Comparison of ENCODE assay signal across 9 cellular contexts in the genomic region with DNA sequence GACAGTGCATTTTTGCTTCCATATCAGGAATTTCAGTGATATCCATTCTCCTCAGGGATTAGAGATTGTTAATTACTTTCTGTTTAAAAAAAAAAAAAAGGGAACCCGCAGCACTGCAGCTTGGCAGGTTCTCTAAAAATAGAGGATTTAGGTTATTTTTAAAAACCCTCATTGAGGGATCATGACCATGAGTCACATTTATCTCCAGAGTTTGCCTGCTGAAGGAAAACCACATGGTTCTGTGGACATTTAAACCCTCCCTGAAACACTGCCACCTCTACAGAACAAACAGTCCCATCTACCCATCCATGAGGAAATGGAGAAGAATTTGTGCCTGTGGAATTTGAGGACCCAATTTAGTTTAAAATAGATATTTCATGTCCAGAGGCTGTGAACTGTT.
DNase-seq lines count a peak whose midpoint lies in the region; ATAC-seq, FAIRE-seq and TF ChIP-seq lines count a peak whose summit lies in the region.
"Had no signal": no experiment of that assay in that cellular context is flagged by ENCODE, and none has a peak within 500 bp of the region (broad histone marks: within the 10 kb centered on the region; RNA-seq: fewer than 3 reads in every experiment).

No MANE protein-coding gene starts in this region.

- intact Hi-C loops in left lung (cut with DNase I) (no loop called here), Calu3 (cut with micrococcal nuclease; ENCODE audit: unreplicated experiment) (no loop called here)
- intact Hi-C loops in activated T-helper 1 cell treated with anti-CD3 and anti-CD28 coated beads, Interleukin-12 subunit alpha, Interleukin-12 subunit beta, Interleukin-2, Interleukin-4 antibody, amounts not matched to agents 30 ng/mL and 10 ng/mL and 1 ng/mL, durations not matched to agents 14 hours and 24 hours and 36 hours (cut with micrococcal nuclease), result no loop called here

- CTCF ChIA-PET in BJ (lab: Yijun Ruan, JAX), result no interaction called here
- CTCF ChIA-PET in Calu3 (lab: Charles Lee), result no interaction called here

- H4K20me1 ChIP-seq in Loucy (ENCODE audit: insufficient read depth, low read length, poor library complexity, severe bottlenecking), result no peaks in the 10 kb centered on the region

- H3K36me3 ChIP-seq in BJ (ENCODE audit: control insufficient read depth, insufficient read depth, low read length), result no peaks in the 10 kb centered on the region
- no peaks in the 10 kb centered on the region for H3K36me3 ChIP-seq in Loucy (ENCODE audit: insufficient read depth, low read length)
- H3K36me3 ChIP-seq in left lung, result no peaks in the 10 kb centered on the region

- POLR2A ChIA-PET in BJ (lab: Charles Lee), result no interaction called here

- H3K9me2 ChIP-seq in Loucy (replicated peaks; ENCODE audit: low read depth, low read length), result no peaks in the 10 kb centered on the region

- H3K4me3 ChIP-seq in BJ (ENCODE audit: low read depth, low read length) (no peak overlapping the region), Loucy (ENCODE audit: low read length, poor library complexity, severe bottlenecking) (no peak overlapping the region), astrocyte of the cerebellum (ENCODE audit: low read depth, low read length) (no peak overlapping the region), left lung (no peak overlapping the region)

- H3K79me2 ChIP-seq in Loucy (ENCODE audit: insufficient read depth, low read length), result no peaks in the 10 kb centered on the region

- H2AFZ ChIP-seq in Loucy (ENCODE audit: low read length), result no peak overlapping the region

- ATAC-seq in left lung, result peak; percentile 38
- ATAC-seq in GM19351 (IDR thresholded peaks at IDR 0.05; ENCODE audit: unreplicated experiment), result no peak

- peak overlapping the region; percentile 50 to 80 for H3K27ac ChIP-seq in left lung

- TF ChIP-seq CTCF in BJ (IDR thresholded peaks at IDR 0.05; ENCODE audit: insufficient read depth, low read depth, low read length), result no peak
- TF ChIP-seq CTCF in Loucy (conservative IDR thresholded peaks at IDR 0.05; ENCODE audit: low read length), result no peak
- TF ChIP-seq CTCF in astrocyte of the cerebellum (IDR thresholded peaks at IDR 0.05; ENCODE audit: low read depth, low read length, missing control alignments), result no peak
- TF ChIP-seq CTCF in left lung (IDR thresholded peaks at IDR 0.05), result no peak
- TF ChIP-seq CTCF in Calu3 (IDR thresholded peaks at IDR 0.05; ENCODE audit: unreplicated experiment), result no peak

- H3K36me3 Mint-ChIP-seq in Calu3 (ENCODE audit: insufficient read depth, unreplicated experiment), result peaks cover 9% of the 10 kb centered on the region
- H3K36me3 Mint-ChIP-seq in activated T-helper 1 cell treated with anti-CD3 and anti-CD28 coated beads, Interleukin-12 subunit alpha, Interleukin-12 subunit beta, Interleukin-2, Interleukin-4 antibody, amounts not matched to agents 30 ng/mL and 10 ng/mL and 1 ng/mL, durations not matched to agents 14 hours and 24 hours and 36 hours (ENCODE audit: low read depth), result no peaks in the 10 kb centered on the region

- H3K4me1 Mint-ChIP-seq in Calu3 (ENCODE audit: low read depth, unreplicated experiment), result peaks cover 55% of the 10 kb centered on the region
- H3K4me1 Mint-ChIP-seq in activated T-helper 1 cell treated with anti-CD3 and anti-CD28 coated beads, Interleukin-12 subunit alpha, Interleukin-12 subunit beta, Interleukin-2, Interleukin-4 antibody, amounts not matched to agents 30 ng/mL and 10 ng/mL and 1 ng/mL, durations not matched to agents 14 hours and 24 hours and 36 hours (ENCODE audit: low read depth), result peaks cover 21% of the 10 kb centered on the region

- DNase-seq in BJ (ENCODE audit: low read depth), result peak; percentile 55
- DNase-seq in astrocyte of the cerebellum (ENCODE audit: low read depth), result peak; percentile 53
- no peak for DNase-seq in left lung
- no peak for DNase-seq in HTR-8/SVneo (ENCODE audit: insufficient read length, low spot score)
- no peak for DNase-seq in Calu3
- no peak for DNase-seq in activated T-helper 1 cell treated with anti-CD3 and anti-CD28 coated beads, Interleukin-12 subunit alpha, Interleukin-12 subunit beta, Interleukin-2, Interleukin-4 antibody, amounts not matched to agents 30 ng/mL and 10 ng/mL and 1 ng/mL, durations not matched to agents 14 hours and 24 hours and 36 hours (ENCODE audit: low spot score)
- DNase-seq: stimulated activated CD4-positive, alpha-beta T cell treated with anti-CD3 and anti-CD28 coated beads, Interleukin-4, amount 100 ng/mL, for 24 hours had no signal

- no peak overlapping the region for H3K9ac ChIP-seq in Loucy (ENCODE audit: low read depth, low read length, poor library complexity, severe bottlenecking)

- no peaks in the 10 kb centered on the region for H3K9me3 ChIP-seq in Loucy (ENCODE audit: insufficient read depth, low read depth, low read length)
- no peaks in the 10 kb centered on the region for H3K9me3 ChIP-seq in left lung

- H3K4me2 ChIP-seq in Loucy (ENCODE audit: low read depth, low read length, poor library complexity, severe bottlenecking), result peak overlapping the region; percentile 54

- no peaks in the 10 kb centered on the region for H3K9me3 Mint-ChIP-seq in Calu3 (ENCODE audit: low read depth, unreplicated experiment)
- H3K9me3 Mint-ChIP-seq in activated T-helper 1 cell treated with anti-CD3 and anti-CD28 coated beads, Interleukin-12 subunit alpha, Interleukin-12 subunit beta, Interleukin-2, Interleukin-4 antibody, amounts not matched to agents 30 ng/mL and 10 ng/mL and 1 ng/mL, durations not matched to agents 14 hours and 24 hours and 36 hours, result no peaks in the 10 kb centered on the region

- H3K4me1 ChIP-seq in Loucy (ENCODE audit: insufficient read depth, low read length, poor library complexity, severe bottlenecking), result peaks cover 24% of the 10 kb centered on the region
- H3K4me1 ChIP-seq in left lung, result peaks cover 14 to 31% of the 10 kb centered on the region in 2 donors

- in situ Hi-C loops in astrocyte of the cerebellum (cut with HindIII; ENCODE audit: low sequenced_read_pairs), result no loop called here

- FAIRE-seq in HTR-8/SVneo (lab: Jason Lieb, UNC), result no peak

- H3K27ac Mint-ChIP-seq in Calu3 (ENCODE audit: unreplicated experiment), result no peak overlapping the region
- H3K27ac Mint-ChIP-seq in activated T-helper 1 cell treated with anti-CD3 and anti-CD28 coated beads, Interleukin-12 subunit alpha, Interleukin-12 subunit beta, Interleukin-2, Interleukin-4 antibody, amounts not matched to agents 30 ng/mL and 10 ng/mL and 1 ng/mL, durations not matched to agents 14 hours and 24 hours and 36 hours, result no peak overlapping the region

- no TSS peak for BruUV-seq in Calu3 (replicated peaks; lab: Mats Ljungman, UMichigan)

- H3K4me3 Mint-ChIP-seq in Calu3 (ENCODE audit: low read depth, unreplicated experiment), result no peak overlapping the region
- no peak overlapping the region for H3K4me3 Mint-ChIP-seq in activated T-helper 1 cell treated with anti-CD3 and anti-CD28 coated beads, Interleukin-12 subunit alpha, Interleukin-12 subunit beta, Interleukin-2, Interleukin-4 antibody, amounts not matched to agents 30 ng/mL and 10 ng/mL and 1 ng/mL, durations not matched to agents 14 hours and 24 hours and 36 hours

- H3K27me3 Mint-ChIP-seq in Calu3 (ENCODE audit: unreplicated experiment), result no peaks in the 10 kb centered on the region
- H3K27me3 Mint-ChIP-seq in activated T-helper 1 cell treated with anti-CD3 and anti-CD28 coated beads, Interleukin-12 subunit alpha, Interleukin-12 subunit beta, Interleukin-2, Interleukin-4 antibody, amounts not matched to agents 30 ng/mL and 10 ng/mL and 1 ng/mL, durations not matched to agents 14 hours and 24 hours and 36 hours (ENCODE audit: insufficient read depth), result peaks cover 31% of the 10 kb centered on the region

- H3F3A ChIP-seq in Loucy (ENCODE audit: low read depth), result no peaks in the 10 kb centered on the region

- H3K27me3 ChIP-seq in BJ (ENCODE audit: control insufficient read depth, insufficient read depth, low read length), result no peaks in the 10 kb centered on the region
- no peaks in the 10 kb centered on the region for H3K27me3 ChIP-seq in Loucy (ENCODE audit: insufficient read depth, low read length, poor library complexity, severe bottlenecking)
- no peaks in the 10 kb centered on the region for H3K27me3 ChIP-seq in left lung

Comparison
In these comparisons a context has a peak if more than half of its experiments do, and no peak if none do; other contexts are left out.
1. DNase-seq: peak in BJ (single experiment) and astrocyte of the cerebellum (single experiment); none in left lung (0 of 2), HTR-8/SVneo (single experiment), Calu3 (single experiment) and activated T-helper 1 cell treated with anti-CD3 and anti-CD28 coated beads, Interleukin-12 subunit alpha, Interleukin-12 subunit beta, Interleukin-2, Interleukin-4 antibody, amounts not matched to agents 30 ng/mL and 10 ng/mL and 1 ng/mL, durations not matched to agents 14 hours and 24 hours and 36 hours (single experiment).